Comparison of ENCODE assay signal across 9 cellular contexts in the genomic region with DNA sequence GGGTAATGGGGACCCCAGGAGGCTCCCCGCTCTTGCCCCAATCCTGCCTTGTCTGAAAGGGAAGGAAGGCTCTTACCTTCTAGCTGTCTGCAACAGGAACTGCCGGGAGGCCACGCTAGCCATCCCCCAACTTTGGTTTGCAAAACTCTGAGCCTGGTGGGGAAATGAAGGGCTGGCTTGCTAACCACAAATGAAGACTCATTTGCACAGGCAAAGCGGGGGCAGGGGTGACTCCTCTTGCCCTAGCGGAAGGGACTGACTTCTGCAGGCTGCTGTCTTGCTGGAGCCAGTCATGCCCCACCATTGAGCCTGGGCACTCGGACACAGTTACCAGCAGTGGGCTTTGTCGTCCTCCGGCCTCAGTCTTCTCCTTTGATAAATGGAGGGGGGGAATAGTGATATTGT. TPM values are rescaled to one million over a fixed set of nuclear protein-coding genes. Genes with fewer than 3 reads are reported as not detected.
A peak's percentile ranks its signal among the peaks of the same experiment; 100 is the strongest.
DNase-seq lines count a peak whose midpoint lies in the region; ATAC-seq and TF ChIP-seq lines count a peak whose summit lies in the region.
"Had no signal": no experiment of that assay in that cellular context is flagged by ENCODE, and none has a peak within 500 bp of the region (broad histone marks: within the 10 kb centered on the region; RNA-seq: fewer than 3 reads in every experiment).

No MANE protein-coding gene starts in this region.

- H4K20me1 ChIP-seq in smooth muscle cell (ENCODE audit: low read depth) = no peaks in the 10 kb centered on the region

- DNase-seq in activated CD4-positive, alpha-beta T cell treated with anti-CD3 and anti-CD28 coated beads for 1 hour = peak; percentile 13
- DNase-seq in activated CD4-positive, alpha-beta T cell treated with anti-CD3 and anti-CD28 coated beads for 4 hours = no peak
- DNase-seq in SKM-1 (lab: John Stamatoyannopoulos, UW; ENCODE audit: unreplicated experiment) = peak; percentile 96
- DNase-seq in dorsolateral prefrontal cortex = peak in 7 of 10 donors; percentile 16 to 58 (median 45)
- no peak for DNase-seq in smooth muscle cell (lab: John Stamatoyannopoulos, UW; ENCODE audit: unreplicated experiment)
- DNase-seq in dedifferentiated amniotic fluid mesenchymal stem cell (ENCODE audit: extremely low spot score) = no peak
- no peak for DNase-seq in NCI-H82 treated with DMSO at 0.1 percent for 48 hours (lab: John Stamatoyannopoulos, UW; ENCODE audit: unreplicated experiment)

- peak; percentile 66 for ATAC-seq in HG03039 (IDR thresholded peaks at IDR 0.05; ENCODE audit: unreplicated experiment)
- ATAC-seq: A549 had no signal

- no peak for TF ChIP-seq CTCF in dorsolateral prefrontal cortex (IDR thresholded peaks at IDR 0.05 in 54 of 56, conservative IDR thresholded peaks at IDR 0.05 in 2 of 56; ENCODE audit: low read depth in 1 of 56, partially characterized antibody in 56 of 56)
- no peak for TF ChIP-seq CTCF in smooth muscle cell (IDR thresholded peaks at IDR 0.05; ENCODE audit: borderline replicate concordance, insufficient read depth, poor library complexity, severe bottlenecking)

- intact Hi-C loops in dorsolateral prefrontal cortex (cut with DNase I) = no loop called here

- H2AFZ ChIP-seq in smooth muscle cell (ENCODE audit: low read depth) = no peak overlapping the region

- no peak overlapping the region for H3K4me3 ChIP-seq in dorsolateral prefrontal cortex
- no peak overlapping the region for H3K4me3 ChIP-seq in smooth muscle cell
- H3K4me3 ChIP-seq: A549 had no signal

- no peak overlapping the region for H3K9ac ChIP-seq in smooth muscle cell (ENCODE audit: low read depth)

- H3K27me3 ChIP-seq in dorsolateral prefrontal cortex = peaks cover 0 to 12% (median 0%) of the 10 kb centered on the region in 45 donors
- H3K27me3 ChIP-seq in smooth muscle cell (ENCODE audit: low read depth) = no peaks in the 10 kb centered on the region

- no peaks in the 10 kb centered on the region for H3K79me2 ChIP-seq in smooth muscle cell (ENCODE audit: low read depth)

- WGBS in smooth muscle cell (ENCODE audit: low lambda C conversion rate) = 69% methylated on average over 8 of the region's 8 CpGs

- H3K4me2 ChIP-seq in smooth muscle cell = peak overlapping the region; percentile 4
- H3K4me2 ChIP-seq: A549 had no signal

- no peaks in the 10 kb centered on the region for H3K36me3 ChIP-seq in smooth muscle cell (ENCODE audit: low read depth)

- H3F3A ChIP-seq in smooth muscle cell (ENCODE audit: low read depth) = no peaks in the 10 kb centered on the region

- H3K27ac ChIP-seq in dorsolateral prefrontal cortex (no peak overlapping the region), smooth muscle cell (ENCODE audit: low read depth) (no peak overlapping the region)
- H3K27ac ChIP-seq: A549 had no signal

- no peaks in the 10 kb centered on the region for H3K9me3 ChIP-seq in smooth muscle cell (replicated peaks; ENCODE audit: low read depth)
- H3K9me3 ChIP-seq: A549 had no signal

- H3K4me1 ChIP-seq in smooth muscle cell (ENCODE audit: low read depth) = no peaks in the 10 kb centered on the region
- H3K4me1 ChIP-seq: A549 had no signal

RNA-seq across cellular contexts. Expression of gene PLCG2, which starts 52.6 kb away (rescaled TPM):
- total RNA-seq in dorsolateral prefrontal cortex = 10 to 100 TPM in 65 of 120 experiments, 1 to 10 TPM in 55; 3.2 to 24.2 (median 10.4) TPM
- 0.18 and 1.7 TPM in 2 replicates for total RNA-seq in smooth muscle cell
- 0.02 TPM in 1 of 2 replicates, not detected in the other for polyA plus RNA-seq in smooth muscle cell

Comparison
In these comparisons a context has a peak if more than half of its experiments do, and no peak if none do; other contexts are left out.
1. DNase-seq: peak in activated CD4-positive, alpha-beta T cell treated with anti-CD3 and anti-CD28 coated beads for 1 hour (single experiment), SKM-1 (single experiment) and dorsolateral prefrontal cortex (7 of 10); none in activated CD4-positive, alpha-beta T cell treated with anti-CD3 and anti-CD28 coated beads for 4 hours (0 of 2), smooth muscle cell (single experiment), dedifferentiated amniotic fluid mesenchymal stem cell (single experiment) and NCI-H82 treated with DMSO at 0.1 percent for 48 hours (single experiment).